Comparison of ENCODE assay signal across 8 cellular contexts in genomic region chr7:44064791-44065430, GRCh38. TPM values are rescaled to one million over a fixed set of nuclear protein-coding genes. Genes with fewer than 3 reads are reported as not detected.
A peak's percentile ranks its signal among the peaks of the same experiment; 100 is the strongest.
DNase-seq lines count a peak whose midpoint lies in the region; ATAC-seq and TF ChIP-seq lines count a peak whose summit lies in the region.

No MANE protein-coding gene starts in this region.

- peak; percentile 12 for ATAC-seq in RWPE2 (ENCODE audit: low read depth)
- ATAC-seq in sciatic nerve, result peak; percentile 20

- TF ChIP-seq CTCF in RWPE2 (IDR thresholded peaks at IDR 0.05; ENCODE audit: poor library complexity, severe bottlenecking), result no peak

- H3K27me3 ChIP-seq in RWPE2 (ENCODE audit: insufficient read depth, poor library complexity, severe bottlenecking), result no peaks in the 10 kb centered on the region

- peaks cover 4% of the 10 kb centered on the region for H3K36me3 ChIP-seq in RWPE2 (ENCODE audit: low read depth)

- no peak overlapping the region for H3K27ac ChIP-seq in RWPE2 (ENCODE audit: poor library complexity, severe bottlenecking)

- no peaks in the 10 kb centered on the region for H3K4me1 ChIP-seq in RWPE2 (ENCODE audit: insufficient read depth, poor library complexity, severe bottlenecking)

- DNase-seq in NCI-H1105 treated with DMSO at 0.1 percent for 48 hours (lab: John Stamatoyannopoulos, UW) (peak; percentile 27), NCI-H1105 (lab: John Stamatoyannopoulos, UW) (no peak), RWPE2 (ENCODE audit: low spot score) (peak; percentile 58), cardiac septum (ENCODE audit: low spot score) (peak; percentile 71), sciatic nerve (ENCODE audit: low spot score) (peak; percentile 63), NCI-H510A treated with DMSO at 0.1 percent for 48 hours (lab: John Stamatoyannopoulos, UW) (no peak), HPDE6-E6E7 (ENCODE audit: extremely low spot score) (no peak)
- no peak for DNase-seq in stimulated activated CD8-positive, alpha-beta memory T cell treated with anti-CD3 and anti-CD28 coated beads, Interleukin-4, amount 100 ng/mL, for 48 hours

- intact Hi-C loops in cardiac septum (cut with DNase I) (no loop called here), sciatic nerve (cut with DNase I) (no loop called here)

- H3K4me3 ChIP-seq in RWPE2 (ENCODE audit: severe bottlenecking), result no peak overlapping the region

- no peaks in the 10 kb centered on the region for H3K9me3 ChIP-seq in RWPE2 (ENCODE audit: severe bottlenecking)

RNA-seq across cellular contexts. Expression of gene PGAM2, which starts 0.5 kb away (rescaled TPM):
- total RNA-seq in cardiac septum (322 TPM), sciatic nerve (0.85 TPM)

RNA-seq across cellular contexts. Expression of gene POLM, which starts 17.4 kb away (rescaled TPM):
- total RNA-seq in cardiac septum (13.9 TPM), sciatic nerve (25.6 TPM)

RNA-seq across cellular contexts. Expression of gene DBNL, which starts 20.4 kb away (rescaled TPM):
- 48.9 TPM for total RNA-seq in cardiac septum
- total RNA-seq in sciatic nerve, result 85.1 TPM

RNA-seq across cellular contexts. Expression of gene AEBP1, which starts 39.2 kb away (rescaled TPM):
- total RNA-seq in cardiac septum (93.1 TPM), sciatic nerve (236 TPM)

RNA-seq across cellular contexts. Expression of gene POLD2, which starts 58.4 kb away (rescaled TPM):
- 88.1 TPM for total RNA-seq in cardiac septum
- total RNA-seq in sciatic nerve, result 67.0 TPM

Comparison
In these comparisons a context has a peak if more than half of its experiments do, and no peak if none do; other contexts are left out.
1. DNase-seq: peak in NCI-H1105 treated with DMSO at 0.1 percent for 48 hours (single experiment), RWPE2 (single experiment), cardiac septum (single experiment) and sciatic nerve (single experiment); none in NCI-H1105 (single experiment), stimulated activated CD8-positive, alpha-beta memory T cell treated with anti-CD3 and anti-CD28 coated beads, Interleukin-4, amount 100 ng/mL, for 48 hours (single experiment), NCI-H510A treated with DMSO at 0.1 percent for 48 hours (single experiment) and HPDE6-E6E7 (single experiment).
2. RNA of gene PGAM2, which starts 0.5 kb away (total RNA-seq): 322 TPM in cardiac septum (single experiment); 0.85 TPM in sciatic nerve (single experiment); every median in the first group is over 100 times any median in the second.